In the genomic region with DNA sequence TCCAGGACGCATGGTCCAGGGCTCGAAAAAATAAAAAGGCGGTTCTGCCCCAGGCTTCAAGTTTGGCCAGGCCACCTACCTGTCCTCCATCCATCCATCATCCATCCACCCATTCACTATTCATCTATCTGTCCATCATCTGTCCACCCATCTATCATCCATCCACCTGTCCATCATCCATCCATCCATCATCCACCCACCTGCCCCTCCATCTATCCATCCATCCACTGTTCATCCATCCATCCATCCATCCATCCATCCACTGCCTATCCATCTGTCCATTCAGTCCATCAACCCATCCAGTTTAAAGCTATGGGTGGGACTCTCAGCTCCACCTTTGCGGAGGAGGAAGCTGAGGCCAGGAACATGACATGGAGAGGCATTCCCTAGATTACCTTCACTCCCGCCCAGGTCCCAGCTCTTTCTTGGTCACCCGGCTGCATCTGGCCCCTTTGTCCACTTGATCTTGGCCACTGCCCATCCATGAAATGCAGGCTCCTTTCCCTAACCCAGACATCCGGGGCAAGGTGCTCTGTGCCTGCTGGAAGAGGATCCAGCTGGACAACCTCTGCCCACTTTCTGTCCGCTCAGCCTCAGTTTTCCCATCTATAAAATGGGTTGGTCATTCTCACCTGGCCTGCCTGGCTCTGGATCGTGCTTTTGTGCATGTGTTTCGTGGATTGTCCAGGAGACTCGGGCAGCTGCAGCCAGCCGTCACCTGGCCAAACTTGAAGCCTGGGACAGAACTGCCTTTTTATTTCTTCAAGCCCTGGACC, we compare ENCODE assay signal across 20 cellular contexts.
"Had no signal": no experiment of that assay in that cellular context is flagged by ENCODE, and none has a peak within 500 bp of the region (broad histone marks: within the 10 kb centered on the region; RNA-seq: fewer than 3 reads in every experiment).

No MANE protein-coding gene starts in this region.

- H3K36me3 ChIP-seq: heart right ventricle, spleen, tibial artery, upper lobe of left lung, vagina had no signal

- H3K4me3 Mint-ChIP-seq: mesothelial cell of epicardium; natural killer cell; stimulated activated memory B cell treated with anti-CD40 and anti-IgM and Interleukin-4, amounts not matched to agents 10 μg/mL and 1 μg/mL and 100 μg/mL, for 72 hours; stimulated activated naive CD8-positive, alpha-beta T cell treated with anti-CD3 and anti-CD28 coated beads, Interleukin-15, Interleukin-2, amounts not matched to agents 100 ng/mL and 50 ng/mL, for 24 hours had no signal

- H3K27me3 ChIP-seq: dorsolateral prefrontal cortex, heart right ventricle, spleen, upper lobe of left lung, vagina had no signal

- H3K9me3 Mint-ChIP-seq: mesothelial cell of epicardium; stimulated activated naive CD8-positive, alpha-beta T cell treated with anti-CD3 and anti-CD28 coated beads, Interleukin-15, Interleukin-2, amounts not matched to agents 100 ng/mL and 50 ng/mL, for 24 hours had no signal

- H3K9me3 ChIP-seq: psoas muscle, tibial artery, upper lobe of left lung, vagina had no signal

- H3K27me3 Mint-ChIP-seq: stimulated activated naive CD8-positive, alpha-beta T cell treated with anti-CD3 and anti-CD28 coated beads, Interleukin-15, Interleukin-2, amounts not matched to agents 100 ng/mL and 50 ng/mL, for 24 hours had no signal

- H3K27ac Mint-ChIP-seq: natural killer cell; stimulated activated memory B cell treated with anti-CD40 and anti-IgM and Interleukin-4, amounts not matched to agents 10 μg/mL and 1 μg/mL and 100 μg/mL, for 72 hours; stimulated activated naive CD8-positive, alpha-beta T cell treated with anti-CD3 and anti-CD28 coated beads, Interleukin-15, Interleukin-2, amounts not matched to agents 100 ng/mL and 50 ng/mL, for 24 hours had no signal

- DNase-seq: cortex of kidney; effector CD8-positive, alpha-beta T cell; heart right ventricle; kidney glomerular epithelial cell; natural killer cell; psoas muscle; spleen; stimulated activated CD4-positive, alpha-beta T cell treated with anti-CD3 and anti-CD28 coated beads, Interleukin-15, amount 100 ng/mL, for 24 hours; stimulated activated CD4-positive, alpha-beta T cell treated with anti-CD3 and anti-CD28 coated beads, Interleukin-1b, Interleukin-23, amount 100 ng/mL, for 48 hours; stimulated activated CD4-positive, alpha-beta T cell treated with anti-CD3 and anti-CD28 coated beads, Interleukin-4, amount 100 ng/mL, for 24 hours; tibial artery; upper lobe of left lung had no signal

- H3K36me3 Mint-ChIP-seq: mesothelial cell of epicardium; natural killer cell; stimulated activated memory B cell treated with anti-CD40 and anti-IgM and Interleukin-4, amounts not matched to agents 10 μg/mL and 1 μg/mL and 100 μg/mL, for 72 hours had no signal

- H3K4me3 ChIP-seq: heart right ventricle, psoas muscle, spleen, tibial artery, upper lobe of left lung, vagina had no signal

- FAIRE-seq: frontal cortex, islet of Langerhans had no signal

- H3K4me1 Mint-ChIP-seq: natural killer cell; stimulated activated memory B cell treated with anti-CD40 and anti-IgM and Interleukin-4, amounts not matched to agents 10 μg/mL and 1 μg/mL and 100 μg/mL, for 72 hours had no signal

- ATAC-seq: heart right ventricle; natural killer cell; psoas muscle; sciatic nerve; stimulated activated memory B cell treated with anti-CD40 and anti-IgM and Interleukin-4, amounts not matched to agents 10 μg/mL and 1 μg/mL and 100 μg/mL, for 72 hours had no signal

- H3K27ac ChIP-seq: heart right ventricle, spleen, tibial artery, upper lobe of left lung, vagina had no signal
